ENCODE assay signal across 17 cellular contexts in genomic region chr3:22835041-22835440, GRCh38.
DNase-seq lines count a peak whose midpoint lies in the region; ATAC-seq and TF ChIP-seq lines count a peak whose summit lies in the region.
"Had no signal": no experiment of that assay in that cellular context is flagged by ENCODE, and none has a peak within 500 bp of the region (broad histone marks: within the 10 kb centered on the region; RNA-seq: fewer than 3 reads in every experiment).

No MANE protein-coding gene starts in this region.

- H3K4me1 ChIP-seq in GM23338 (ENCODE audit: insufficient read depth), result peaks cover 4% of the 10 kb centered on the region; the same call in 1 of the 2 replicates
- peaks cover 17% of the 10 kb centered on the region for H3K4me1 ChIP-seq in hepatocyte (ENCODE audit: insufficient read depth)
- no peaks in the 10 kb centered on the region for H3K4me1 ChIP-seq in naive thymus-derived CD4-positive, alpha-beta T cell (ENCODE audit: control insufficient read depth in 2 of 2, insufficient read depth in 2 of 2, low read length in 2 of 2)
- H3K4me1 ChIP-seq: BLaER1 had no signal

- POLR2A ChIA-PET in naive thymus-derived CD4-positive, alpha-beta T cell (lab: Charles Lee), result no interaction called here

- no peak overlapping the region for H3K4me2 ChIP-seq in GM23338
- H3K4me2 ChIP-seq in hepatocyte, result peak overlapping the region; percentile 24
- H3K4me2 ChIP-seq: BLaER1 had no signal

- H3K27ac ChIP-seq in GM23338 (ENCODE audit: low read depth) (no peak overlapping the region), SK-N-MC (peak overlapping the region; percentile 78; the same call in 1 of the 2 replicates), hepatocyte (peak overlapping the region; percentile 75)
- H3K27ac ChIP-seq in naive thymus-derived CD4-positive, alpha-beta T cell (ENCODE audit: low read depth, low read length), result no peak overlapping the region
- H3K27ac ChIP-seq: BLaER1 had no signal

- no peak overlapping the region for H3K4me3 Mint-ChIP-seq in GM23338
- no peak overlapping the region for H3K4me3 Mint-ChIP-seq in naive thymus-derived CD4-positive, alpha-beta T cell
- H3K4me3 Mint-ChIP-seq: dendritic cell treated with granulocyte-macrophage colony-stimulating factor and Interleukin-4, amounts not matched to agents 40 ng/mL and 50 ng/mL, for 4 days; stimulated activated effector memory CD8-positive, alpha-beta T cell treated with anti-CD3 and anti-CD28 coated beads, Interleukin-12 subunit alpha, Interleukin-12 subunit beta, amount 100 ng/mL, for 72 hours had no signal

- no peaks in the 10 kb centered on the region for H3K9me3 ChIP-seq in SK-N-MC (ENCODE audit: low read depth, low read length)
- H3K9me3 ChIP-seq in hepatocyte (ENCODE audit: low read depth), result no peaks in the 10 kb centered on the region
- no peaks in the 10 kb centered on the region for H3K9me3 ChIP-seq in naive thymus-derived CD4-positive, alpha-beta T cell (ENCODE audit: control insufficient read depth in 2 of 3, low read length in 3 of 3)
- H3K9me3 ChIP-seq: BLaER1 had no signal

- peaks cover 16% of the 10 kb centered on the region; the same call in 2 of the 3 replicates for H3K4me1 Mint-ChIP-seq in GM23338
- no peaks in the 10 kb centered on the region for H3K4me1 Mint-ChIP-seq in naive thymus-derived CD4-positive, alpha-beta T cell
- H3K4me1 Mint-ChIP-seq: stimulated activated effector memory CD8-positive, alpha-beta T cell treated with anti-CD3 and anti-CD28 coated beads, Interleukin-12 subunit alpha, Interleukin-12 subunit beta, amount 100 ng/mL, for 72 hours had no signal

- no peak for TF ChIP-seq CTCF in GM23338 (conservative IDR thresholded peaks at IDR 0.05; ENCODE audit: low read depth in 2 of 2)
- no peak for TF ChIP-seq CTCF in hepatocyte (IDR thresholded peaks at IDR 0.05; ENCODE audit: poor library complexity)
- no peak for TF ChIP-seq CTCF in omental fat pad (IDR thresholded peaks at IDR 0.05)

- DNase-seq in GM23338 (ENCODE audit: low spot score), result no peak
- peak; percentile 3 for DNase-seq in SK-N-MC (ENCODE audit: low read depth, low spot score)
- DNase-seq in hepatocyte (ENCODE audit: low spot score), result peak; percentile 52
- DNase-seq in omental fat pad (ENCODE audit: low spot score), result no peak
- no peak for DNase-seq in stimulated activated CD4-positive, alpha-beta T cell treated with anti-CD3 and anti-CD28 coated beads, Interleukin-4, amount 100 ng/mL, for 24 hours
- DNase-seq in DMS114 treated with DMSO at 0.1 percent for 48 hours (lab: John Stamatoyannopoulos, UW; ENCODE audit: unreplicated experiment), result no peak
- no peak for DNase-seq in naive thymus-derived CD4-positive, alpha-beta T cell
- DNase-seq: activated CD8-positive, alpha-beta memory T cell treated with anti-CD3 and anti-CD28 coated beads for 24 hours; amygdala; DMS79; NCI-H2227 treated with DMSO at 0.1 percent for 48 hours; nucleus accumbens had no signal

- H3K36me3 Mint-ChIP-seq in GM23338 (ENCODE audit: low read depth), result no peaks in the 10 kb centered on the region
- H3K36me3 Mint-ChIP-seq in naive thymus-derived CD4-positive, alpha-beta T cell, result no peaks in the 10 kb centered on the region
- H3K36me3 Mint-ChIP-seq: stimulated activated effector memory CD8-positive, alpha-beta T cell treated with anti-CD3 and anti-CD28 coated beads, Interleukin-12 subunit alpha, Interleukin-12 subunit beta, amount 100 ng/mL, for 72 hours had no signal

- intact Hi-C loops in naive thymus-derived CD4-positive, alpha-beta T cell (cut with micrococcal nuclease), result no loop called here

- H3K79me2 ChIP-seq in GM23338 (replicated peaks; ENCODE audit: insufficient read depth) (no peaks in the 10 kb centered on the region), hepatocyte (no peaks in the 10 kb centered on the region)

- H3K27me3 ChIP-seq in GM23338 (ENCODE audit: insufficient read depth), result no peaks in the 10 kb centered on the region
- no peaks in the 10 kb centered on the region for H3K27me3 ChIP-seq in hepatocyte
- H3K27me3 ChIP-seq in naive thymus-derived CD4-positive, alpha-beta T cell (ENCODE audit: control insufficient read depth in 2 of 2, insufficient read depth in 2 of 2, low read length in 2 of 2), result no peaks in the 10 kb centered on the region
- H3K27me3 ChIP-seq: BLaER1 had no signal

- H3K4me3 ChIP-seq in GM23338 (no peak overlapping the region), SK-N-MC (no peak overlapping the region), hepatocyte (no peak overlapping the region)
- H3K4me3 ChIP-seq in naive thymus-derived CD4-positive, alpha-beta T cell (ENCODE audit: low read length), result no peak overlapping the region
- H3K4me3 ChIP-seq: BLaER1, lung had no signal

- CTCF ChIA-PET in naive thymus-derived CD4-positive, alpha-beta T cell (lab: Charles Lee), result no interaction called here

- H3K36me3 ChIP-seq in GM23338 (ENCODE audit: insufficient read depth) (no peaks in the 10 kb centered on the region), SK-N-MC (ENCODE audit: insufficient read depth, low read length) (no peaks in the 10 kb centered on the region), hepatocyte (replicated peaks; ENCODE audit: insufficient read depth, low read depth) (no peaks in the 10 kb centered on the region)
- no peaks in the 10 kb centered on the region for H3K36me3 ChIP-seq in naive thymus-derived CD4-positive, alpha-beta T cell (ENCODE audit: control insufficient read depth in 2 of 3, insufficient read depth in 3 of 3, low read length in 3 of 3)
- H3K36me3 ChIP-seq: BLaER1 had no signal

- peak overlapping the region; percentile 4 for H3K9ac ChIP-seq in SK-N-MC (ENCODE audit: insufficient read length)
- H3K9ac ChIP-seq: BLaER1 had no signal

- no peaks in the 10 kb centered on the region for H3K27me3 Mint-ChIP-seq in GM23338 (ENCODE audit: insufficient read depth, low read depth, poor library complexity)
- H3K27me3 Mint-ChIP-seq in naive thymus-derived CD4-positive, alpha-beta T cell, result no peaks in the 10 kb centered on the region
- H3K27me3 Mint-ChIP-seq: dendritic cell treated with granulocyte-macrophage colony-stimulating factor and Interleukin-4, amounts not matched to agents 40 ng/mL and 50 ng/mL, for 4 days had no signal

- H3K9me2 ChIP-seq in GM23338 (ENCODE audit: insufficient read depth), result no peaks in the 10 kb centered on the region
- H3K9me2 ChIP-seq in hepatocyte (replicated peaks; ENCODE audit: insufficient read depth), result no peaks in the 10 kb centered on the region

- 23% methylated on average over 2 of the region's 2 CpGs for WGBS in hepatocyte (ENCODE audit: low lambda C conversion rate, missing lambda C conversion rate)

- no peaks in the 10 kb centered on the region for H3K9me3 Mint-ChIP-seq in GM23338
- H3K9me3 Mint-ChIP-seq in naive thymus-derived CD4-positive, alpha-beta T cell, result peaks cover 0 to 7% (median 2%) of the 10 kb centered on the region in 11 donors
- H3K9me3 Mint-ChIP-seq: dendritic cell treated with granulocyte-macrophage colony-stimulating factor and Interleukin-4, amounts not matched to agents 40 ng/mL and 50 ng/mL, for 4 days had no signal

- no peaks in the 10 kb centered on the region for H4K20me1 ChIP-seq in GM23338 (replicated peaks; ENCODE audit: insufficient read depth)
- H4K20me1 ChIP-seq in hepatocyte (ENCODE audit: insufficient read depth, poor library complexity, severe bottlenecking), result no peaks in the 10 kb centered on the region
- H4K20me1 ChIP-seq: BLaER1 had no signal

- H2AFZ ChIP-seq in GM23338, result peak overlapping the region; percentile 2; the same call in 1 of the 2 replicates
- H2AFZ ChIP-seq in hepatocyte, result peak overlapping the region; percentile 28

- ATAC-seq in GM23338 (no peak), omental fat pad (ENCODE audit: low FRiP score) (peak; percentile 51), HG03432 (IDR thresholded peaks at IDR 0.05; ENCODE audit: unreplicated experiment) (no peak)
- no peak for ATAC-seq in naive thymus-derived CD4-positive, alpha-beta T cell
- ATAC-seq: stimulated activated effector memory CD8-positive, alpha-beta T cell treated with anti-CD3 and anti-CD28 coated beads, Interleukin-12 subunit alpha, Interleukin-12 subunit beta, amount 100 ng/mL, for 72 hours had no signal

- peak overlapping the region; percentile 85 for H3K27ac Mint-ChIP-seq in GM23338
- no peak overlapping the region for H3K27ac Mint-ChIP-seq in naive thymus-derived CD4-positive, alpha-beta T cell
- H3K27ac Mint-ChIP-seq: stimulated activated effector memory CD8-positive, alpha-beta T cell treated with anti-CD3 and anti-CD28 coated beads, Interleukin-12 subunit alpha, Interleukin-12 subunit beta, amount 100 ng/mL, for 72 hours had no signal

- H3F3A ChIP-seq in GM23338 (replicated peaks; ENCODE audit: low read depth), result no peaks in the 10 kb centered on the region

TF ChIP-seq in GM23338, 12 proteins besides CTCF, POLR2A, EP300 and RAD21 (continues in another document):
- no peak for TF ChIP-seq EZH2 (IDR thresholded peaks at IDR 0.05; ENCODE audit: low read depth, unreplicated experiment)
- TF ChIP-seq POLR2AphosphoS5 (IDR thresholded peaks at IDR 0.05; ENCODE audit: low read depth), result no peak
- TF ChIP-seq ZNF331 (CRISPR knock-in tag; IDR thresholded peaks at IDR 0.05; ENCODE audit: low read depth), result no peak
- no peak for TF ChIP-seq REST (IDR thresholded peaks at IDR 0.05; ENCODE audit: unreplicated experiment)
- no peak for TF ChIP-seq JUNB (IDR thresholded peaks at IDR 0.05; ENCODE audit: unreplicated experiment)

Comparison
In these comparisons a context has a peak if more than half of its experiments do, and no peak if none do; other contexts are left out.
1. DNase-seq: peak in SK-N-MC (single experiment) and hepatocyte (single experiment); none in GM23338 (single experiment), omental fat pad (single experiment), stimulated activated CD4-positive, alpha-beta T cell treated with anti-CD3 and anti-CD28 coated beads, Interleukin-4, amount 100 ng/mL, for 24 hours (single experiment), DMS114 treated with DMSO at 0.1 percent for 48 hours (single experiment) and naive thymus-derived CD4-positive, alpha-beta T cell (0 of 9).
2. H3K27ac ChIP-seq: peak in SK-N-MC (single experiment) and hepatocyte (single experiment); none in GM23338 (single experiment) and naive thymus-derived CD4-positive, alpha-beta T cell (single experiment).